ENCODE assay signal across 11 cellular contexts in genomic region chr19:40486017-40486416, GRCh38. TPM values are rescaled to one million over a fixed set of nuclear protein-coding genes. Genes with fewer than 3 reads are reported as not detected.
"Had no signal": no experiment of that assay in that cellular context is flagged by ENCODE, and none has a peak within 500 bp of the region (broad histone marks: within the 10 kb centered on the region; RNA-seq: fewer than 3 reads in every experiment).

No MANE protein-coding gene starts in this region.

- H3K4me3 ChIP-seq: GM23338 had no signal

- DNase-seq: H9, HCEC 1CT, HFFc6, IMR-90, KBM-7 had no signal

- FAIRE-seq: H1, H54 had no signal

- ATAC-seq: GM23338 had no signal

- H3K9me3 Mint-ChIP-seq: HFFc6 had no signal

- H3K27ac ChIP-seq: HL-60, KMS-11 had no signal

- H3K9ac ChIP-seq: KMS-11 had no signal

- H3K27ac Mint-ChIP-seq: GM23338, H9, HFFc6 had no signal

- H3K4me3 Mint-ChIP-seq: GM23338, H9, HFFc6 had no signal

RNA-seq across cellular contexts. Expression of gene SPTBN4, which starts 19.2 kb away (rescaled TPM):
- total RNA-seq: HT1080 had no signal
